ENCODE assay signal across 1 cellular context in the genomic region with DNA sequence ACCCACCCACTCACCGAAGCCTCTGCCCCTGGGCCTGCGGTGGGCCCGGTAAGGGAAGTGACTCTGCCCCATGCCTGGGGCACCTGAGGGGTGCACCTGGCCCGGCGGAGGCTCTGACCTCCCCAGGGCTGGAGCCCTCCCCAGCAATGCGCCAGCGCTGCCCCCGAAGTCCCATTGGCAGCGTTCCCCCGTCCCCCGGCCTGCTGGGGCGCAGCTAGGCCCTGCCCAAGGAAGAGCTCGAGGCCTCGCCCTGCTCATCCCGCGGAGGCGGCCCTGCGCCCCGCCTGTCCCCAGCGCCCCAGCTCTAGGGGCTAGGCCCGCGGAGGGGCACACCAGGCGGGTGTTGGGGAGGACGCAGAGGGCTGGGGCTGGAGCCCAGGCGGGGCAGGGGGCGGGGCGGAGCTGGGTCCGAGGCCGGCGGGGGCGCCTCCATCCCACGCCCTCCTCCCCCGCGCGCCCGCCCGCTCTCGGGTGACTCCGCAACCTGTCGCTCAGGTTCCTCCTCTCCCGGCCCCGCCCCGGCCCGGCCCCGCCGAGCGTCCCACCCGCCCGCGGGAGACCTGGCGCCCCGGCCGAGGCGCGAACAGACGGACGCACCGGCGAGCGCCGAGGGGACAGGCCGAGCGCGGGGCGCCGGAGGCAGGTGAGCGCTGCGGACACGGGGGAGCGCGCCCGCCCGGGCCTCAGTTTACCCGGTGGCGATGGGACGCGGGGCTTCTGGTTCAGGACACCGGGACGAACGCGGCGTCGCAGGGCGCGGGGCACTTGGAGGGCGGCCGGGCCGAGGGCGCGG.
A peak's percentile ranks its signal among the peaks of the same experiment; 100 is the strongest.
TF ChIP-seq lines count a peak whose summit lies in the region.

Gene EPS8L2, plus strand, starts transcription at position 586 of the 793 bp plus-strand sequence. CDS start 3,177 bp downstream, outside the sequence.

TF ChIP-seq in K562, 482 proteins besides CTCF, POLR2A, EP300 and RAD21 (continued from another document):
- TF ChIP-seq ATF4 (CRISPR knock-in tag; IDR thresholded peaks at IDR 0.05) (no peak), PKNOX1 (IDR thresholded peaks at IDR 0.05) (peak; percentile 24; the same call in 1 of the 2 replicates), MXI1 (IDR thresholded peaks at IDR 0.05; ENCODE audit: low read depth, low read length) (no peak), ZFPM2 (CRISPR knock-in tag; IDR thresholded peaks at IDR 0.05) (no peak), ZNF561 (CRISPR knock-in tag; conservative IDR thresholded peaks at IDR 0.05) (no peak), NR2F6 (CRISPR knock-in tag; IDR thresholded peaks at IDR 0.05) (no peak), ARID4B (CRISPR knock-in tag; IDR thresholded peaks at IDR 0.05) (no peak), TFAP4 (CRISPR knock-in tag; IDR thresholded peaks at IDR 0.05; ENCODE audit: borderline replicate concordance) (no peak; the same call in 1 of the 2 replicates), SMC3 (conservative IDR thresholded peaks at IDR 0.05; ENCODE audit: insufficient read depth, low read depth, low read length) (no peak), SLC30A9 (CRISPR knock-in tag; IDR thresholded peaks at IDR 0.05) (no peak), POLR2G (IDR thresholded peaks at IDR 0.05; ENCODE audit: low read depth, low read length) (peak; percentile 46), MLLT1 (IDR thresholded peaks at IDR 0.05) (no peak), NONO (IDR thresholded peaks at IDR 0.05; ENCODE audit: low read depth in 2 of 2, low read length in 1 of 2) (no peak), OTX1 (CRISPR knock-in tag; IDR thresholded peaks at IDR 0.05) (no peak), SP1 (CRISPR knock-in tag; IDR thresholded peaks at IDR 0.05) (no peak), U2AF1 (optimal IDR thresholded peaks at IDR 0.05; ENCODE audit: low read depth, low read length) (no peak), NFIX (CRISPR knock-in tag; IDR thresholded peaks at IDR 0.05; ENCODE audit: low read depth) (no peak), SP2 (IDR thresholded peaks at IDR 0.05; ENCODE audit: extremely low read depth, low read depth, low read length, poor library complexity, severe bottlenecking) (no peak), BMI1 (IDR thresholded peaks at IDR 0.05; ENCODE audit: low read length) (no peak), MBD2 (IDR thresholded peaks at IDR 0.05; ENCODE audit: borderline replicate concordance, low read depth) (no peak), ZBTB12 (CRISPR knock-in tag; IDR thresholded peaks at IDR 0.05) (no peak), PTTG1 (tag; IDR thresholded peaks at IDR 0.05; ENCODE audit: low read depth) (no peak), ELF1 (tag; IDR thresholded peaks at IDR 0.05) (no peak), CBX5 (IDR thresholded peaks at IDR 0.05; ENCODE audit: borderline replicate concordance, low read depth) (no peak), NFE2L1 (tag; IDR thresholded peaks at IDR 0.05; ENCODE audit: borderline replicate concordance, low read depth) (no peak), ZBTB1 (CRISPR knock-in tag; IDR thresholded peaks at IDR 0.05; ENCODE audit: borderline replicate concordance, low read depth) (no peak), GTF2E2 (tag; IDR thresholded peaks at IDR 0.05) (no peak), CTBP1 (IDR thresholded peaks at IDR 0.05; ENCODE audit: borderline replicate concordance) (no peak), SRSF3 (IDR thresholded peaks at IDR 0.05; ENCODE audit: insufficient read depth, low read length) (no peak), ASH1L (IDR thresholded peaks at IDR 0.05; ENCODE audit: borderline replicate concordance, low read depth, partially characterized antibody) (no peak), ZNF512 (tag; IDR thresholded peaks at IDR 0.05) (no peak), IRF2 (CRISPR knock-in tag; IDR thresholded peaks at IDR 0.05) (no peak), RBBP5 (IDR thresholded peaks at IDR 0.05; ENCODE audit: borderline replicate concordance, insufficient read depth, low read length, poor library complexity, severe bottlenecking) (peak; percentile 10), ETV5 (CRISPR knock-in tag; IDR thresholded peaks at IDR 0.05; ENCODE audit: low read depth) (no peak)
- TF ChIP-seq, protein P1, sequence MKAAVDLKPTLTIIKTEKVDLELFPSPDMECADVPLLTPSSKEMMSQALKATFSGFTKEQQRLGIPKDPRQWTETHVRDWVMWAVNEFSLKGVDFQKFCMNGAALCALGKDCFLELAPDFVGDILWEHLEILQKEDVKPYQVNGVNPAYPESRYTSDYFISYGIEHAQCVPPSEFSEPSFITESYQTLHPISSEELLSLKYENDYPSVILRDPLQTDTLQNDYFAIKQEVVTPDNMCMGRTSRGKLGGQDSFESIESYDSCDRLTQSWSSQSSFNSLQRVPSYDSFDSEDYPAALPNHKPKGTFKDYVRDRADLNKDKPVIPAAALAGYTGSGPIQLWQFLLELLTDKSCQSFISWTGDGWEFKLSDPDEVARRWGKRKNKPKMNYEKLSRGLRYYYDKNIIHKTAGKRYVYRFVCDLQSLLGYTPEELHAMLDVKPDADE (conservative IDR thresholded peaks at IDR 0.05; ENCODE audit: control insufficient read depth, low read depth, low read length), result no peak
- TF ChIP-seq, protein P2, sequence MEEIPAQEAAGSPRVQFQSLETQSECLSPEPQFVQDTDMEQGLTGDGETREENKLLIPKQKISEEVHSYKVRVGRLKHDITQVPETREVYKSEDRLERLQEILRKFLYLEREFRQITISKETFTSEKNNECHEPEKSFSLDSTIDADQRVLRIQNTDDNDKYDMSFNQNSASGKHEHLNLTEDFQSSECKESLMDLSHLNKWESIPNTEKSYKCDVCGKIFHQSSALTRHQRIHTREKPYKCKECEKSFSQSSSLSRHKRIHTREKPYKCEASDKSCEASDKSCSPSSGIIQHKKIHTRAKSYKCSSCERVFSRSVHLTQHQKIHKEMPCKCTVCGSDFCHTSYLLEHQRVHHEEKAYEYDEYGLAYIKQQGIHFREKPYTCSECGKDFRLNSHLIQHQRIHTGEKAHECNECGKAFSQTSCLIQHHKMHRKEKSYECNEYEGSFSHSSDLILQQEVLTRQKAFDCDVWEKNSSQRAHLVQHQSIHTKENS (CRISPR knock-in tag; IDR thresholded peaks at IDR 0.05), result no peak
- TF ChIP-seq, protein P3, sequence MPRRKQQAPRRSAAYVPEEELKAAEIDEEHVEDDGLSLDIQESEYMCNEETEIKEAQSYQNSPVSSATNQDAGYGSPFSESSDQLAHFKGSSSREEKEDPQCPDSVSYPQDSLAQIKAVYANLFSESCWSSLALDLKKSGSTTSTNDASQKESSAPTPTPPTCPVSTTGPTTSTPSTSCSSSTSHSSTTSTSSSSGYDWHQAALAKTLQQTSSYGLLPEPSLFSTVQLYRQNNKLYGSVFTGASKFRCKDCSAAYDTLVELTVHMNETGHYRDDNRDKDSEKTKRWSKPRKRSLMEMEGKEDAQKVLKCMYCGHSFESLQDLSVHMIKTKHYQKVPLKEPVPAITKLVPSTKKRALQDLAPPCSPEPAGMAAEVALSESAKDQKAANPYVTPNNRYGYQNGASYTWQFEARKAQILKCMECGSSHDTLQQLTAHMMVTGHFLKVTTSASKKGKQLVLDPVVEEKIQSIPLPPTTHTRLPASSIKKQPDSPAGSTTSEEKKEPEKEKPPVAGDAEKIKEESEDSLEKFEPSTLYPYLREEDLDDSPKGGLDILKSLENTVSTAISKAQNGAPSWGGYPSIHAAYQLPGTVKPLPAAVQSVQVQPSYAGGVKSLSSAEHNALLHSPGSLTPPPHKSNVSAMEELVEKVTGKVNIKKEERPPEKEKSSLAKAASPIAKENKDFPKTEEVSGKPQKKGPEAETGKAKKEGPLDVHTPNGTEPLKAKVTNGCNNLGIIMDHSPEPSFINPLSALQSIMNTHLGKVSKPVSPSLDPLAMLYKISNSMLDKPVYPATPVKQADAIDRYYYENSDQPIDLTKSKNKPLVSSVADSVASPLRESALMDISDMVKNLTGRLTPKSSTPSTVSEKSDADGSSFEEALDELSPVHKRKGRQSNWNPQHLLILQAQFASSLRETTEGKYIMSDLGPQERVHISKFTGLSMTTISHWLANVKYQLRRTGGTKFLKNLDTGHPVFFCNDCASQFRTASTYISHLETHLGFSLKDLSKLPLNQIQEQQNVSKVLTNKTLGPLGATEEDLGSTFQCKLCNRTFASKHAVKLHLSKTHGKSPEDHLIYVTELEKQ (CRISPR knock-in tag; IDR thresholded peaks at IDR 0.05), result no peak
